In the genomic region with DNA sequence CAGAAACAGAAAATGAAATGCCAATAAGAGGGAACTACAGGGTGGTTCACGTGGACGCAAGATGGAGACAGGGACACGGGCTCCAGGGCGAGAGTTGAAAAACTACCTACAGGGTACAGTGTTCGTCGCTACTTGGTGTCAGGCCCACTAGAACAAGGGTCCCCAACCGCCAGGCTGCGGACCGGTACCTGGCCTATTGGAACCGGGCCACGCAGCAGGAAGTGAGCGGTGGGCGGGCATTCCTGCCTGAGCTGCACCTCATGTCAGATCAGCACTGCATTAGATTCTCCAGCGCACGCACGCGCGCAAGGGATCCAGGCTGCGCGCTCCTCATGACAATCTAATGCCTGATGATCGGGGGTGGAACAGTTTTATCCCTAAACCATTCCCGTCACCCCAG, we compare ENCODE assay signal across 1 cellular context.
A peak's percentile ranks its signal among the peaks of the same experiment; 100 is the strongest.
TF ChIP-seq lines count a peak whose summit lies in the region.

No MANE protein-coding gene starts in this region.

TF ChIP-seq in K562, 482 proteins besides CTCF, POLR2A, EP300 and RAD21:
- TF ChIP-seq, protein P1, sequence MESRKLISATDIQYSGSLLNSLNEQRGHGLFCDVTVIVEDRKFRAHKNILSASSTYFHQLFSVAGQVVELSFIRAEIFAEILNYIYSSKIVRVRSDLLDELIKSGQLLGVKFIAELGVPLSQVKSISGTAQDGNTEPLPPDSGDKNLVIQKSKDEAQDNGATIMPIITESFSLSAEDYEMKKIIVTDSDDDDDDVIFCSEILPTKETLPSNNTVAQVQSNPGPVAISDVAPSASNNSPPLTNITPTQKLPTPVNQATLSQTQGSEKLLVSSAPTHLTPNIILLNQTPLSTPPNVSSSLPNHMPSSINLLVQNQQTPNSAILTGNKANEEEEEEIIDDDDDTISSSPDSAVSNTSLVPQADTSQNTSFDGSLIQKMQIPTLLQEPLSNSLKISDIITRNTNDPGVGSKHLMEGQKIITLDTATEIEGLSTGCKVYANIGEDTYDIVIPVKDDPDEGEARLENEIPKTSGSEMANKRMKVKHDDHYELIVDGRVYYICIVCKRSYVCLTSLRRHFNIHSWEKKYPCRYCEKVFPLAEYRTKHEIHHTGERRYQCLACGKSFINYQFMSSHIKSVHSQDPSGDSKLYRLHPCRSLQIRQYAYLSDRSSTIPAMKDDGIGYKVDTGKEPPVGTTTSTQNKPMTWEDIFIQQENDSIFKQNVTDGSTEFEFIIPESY (CRISPR knock-in tag; IDR thresholded peaks at IDR 0.05), result peak; percentile 69; the same call in 1 of the 2 replicates
- TF ChIP-seq ZNF668 (CRISPR knock-in tag; IDR thresholded peaks at IDR 0.05) (no peak), OTX1 (CRISPR knock-in tag; IDR thresholded peaks at IDR 0.05) (no peak)
